ENCODE assay signal across 1 cellular context in genomic region chr19:662962-663681, GRCh38.
A peak's percentile ranks its signal among the peaks of the same experiment; 100 is the strongest.
TF ChIP-seq lines count a peak whose summit lies in the region.

Gene RNF126 (minus strand): TSS chr19:663214. CDS start chr19:663121, 93 bp downstream.

TF ChIP-seq in HepG2, 621 proteins besides CTCF, POLR2A, EP300 and RAD21 (continued from another document and continues in another):
- TF ChIP-seq CSRNP2 (CRISPR knock-in tag; conservative IDR thresholded peaks at IDR 0.05; ENCODE audit: low read depth), result 0 out of 2 replicates have a peak, but pooled peaks have one; percentile 57
- 0 out of 2 replicates have a peak, but pooled peaks have one; percentile 19 for TF ChIP-seq PITX1 (CRISPR knock-in tag; IDR thresholded peaks at IDR 0.05)
- no peak for TF ChIP-seq GTF3A (CRISPR knock-in tag; conservative IDR thresholded peaks at IDR 0.05)
- peak; percentile 56; the same call in 1 of the 2 replicates for TF ChIP-seq ZNF556 (CRISPR knock-in tag; IDR thresholded peaks at IDR 0.05; ENCODE audit: borderline replicate concordance)
- 0 out of 2 replicates have a peak, but pooled peaks have one; percentile 31 for TF ChIP-seq ZMYM3 (CRISPR knock-in tag; IDR thresholded peaks at IDR 0.05)
- no peak for TF ChIP-seq ZNF224 (CRISPR knock-in tag; IDR thresholded peaks at IDR 0.05)
- TF ChIP-seq HDAC6 (IDR thresholded peaks at IDR 0.05; ENCODE audit: low read depth, low read length), result no peak
- TF ChIP-seq ARID4A (CRISPR knock-in tag; IDR thresholded peaks at IDR 0.05; ENCODE audit: borderline replicate concordance), result peak; percentile 53; the same call in 1 of the 2 replicates
- peak; percentile 25; the same call in 1 of the 2 replicates for TF ChIP-seq ZNF335 (CRISPR knock-in tag; IDR thresholded peaks at IDR 0.05)
- TF ChIP-seq SP1 (IDR thresholded peaks at IDR 0.05), result no peak
- peak; percentile 83 for TF ChIP-seq SP1 (CRISPR knock-in tag; IDR thresholded peaks at IDR 0.05)
- no peak for TF ChIP-seq ZNF30 (CRISPR knock-in tag; IDR thresholded peaks at IDR 0.05)
- TF ChIP-seq ZNF674 (CRISPR knock-in tag; IDR thresholded peaks at IDR 0.05; ENCODE audit: low read depth), result 0 out of 2 replicates have a peak, but pooled peaks have one; percentile 32
- TF ChIP-seq PTBP1 (IDR thresholded peaks at IDR 0.05; ENCODE audit: low read depth, low read length, poor library complexity, severe bottlenecking), result peak; percentile 30
- TF ChIP-seq KDM3A (CRISPR knock-in tag; IDR thresholded peaks at IDR 0.05; ENCODE audit: low read depth), result 0 out of 2 replicates have a peak, but pooled peaks have one; percentile 26
- TF ChIP-seq ZNF205 (CRISPR knock-in tag; IDR thresholded peaks at IDR 0.05), result 0 out of 2 replicates have a peak, but pooled peaks have one; percentile 21
- peak; percentile 56; the same call in 1 of the 2 replicates for TF ChIP-seq ZNF83 (CRISPR knock-in tag; IDR thresholded peaks at IDR 0.05; ENCODE audit: borderline replicate concordance)
- TF ChIP-seq TARDBP (CRISPR knock-in tag; IDR thresholded peaks at IDR 0.05), result no peak
- TF ChIP-seq PCBP1 (IDR thresholded peaks at IDR 0.05; ENCODE audit: borderline replicate concordance, low read depth, low read length), result no peak
- no peak for TF ChIP-seq TCF12 (IDR thresholded peaks at IDR 0.05)
- TF ChIP-seq TCF12 (CRISPR knock-in tag; IDR thresholded peaks at IDR 0.05), result no peak
- TF ChIP-seq ZNF207 (IDR thresholded peaks at IDR 0.05; ENCODE audit: borderline replicate concordance), result no peak
- TF ChIP-seq ISX (CRISPR knock-in tag; conservative IDR thresholded peaks at IDR 0.05), result no peak
- peak; percentile 70; the same call in 1 of the 2 replicates for TF ChIP-seq ZBTB33 (CRISPR knock-in tag; IDR thresholded peaks at IDR 0.05)
- no peak for TF ChIP-seq NBN (conservative IDR thresholded peaks at IDR 0.05)
- no peak for TF ChIP-seq ATAD3A (CRISPR knock-in tag; IDR thresholded peaks at IDR 0.05)
- peak; percentile 81 for TF ChIP-seq AGO1 (IDR thresholded peaks at IDR 0.05; ENCODE audit: low read depth, low read length, poor library complexity, severe bottlenecking)
- no peak for TF ChIP-seq ATF4 (CRISPR knock-in tag; IDR thresholded peaks at IDR 0.05)
- TF ChIP-seq BCL3 (CRISPR knock-in tag; IDR thresholded peaks at IDR 0.05), result 0 out of 2 replicates have a peak, but pooled peaks have one; percentile 40
- no peak; the same call in 1 of the 2 replicates for TF ChIP-seq MXD4 (CRISPR knock-in tag; IDR thresholded peaks at IDR 0.05)
- no peak for TF ChIP-seq ZNF251 (CRISPR knock-in tag; IDR thresholded peaks at IDR 0.05)
- TF ChIP-seq ZNF33A (CRISPR knock-in tag; IDR thresholded peaks at IDR 0.05; ENCODE audit: borderline replicate concordance), result no peak
- peak; percentile 47; the same call in 1 of the 2 replicates for TF ChIP-seq SALL2 (CRISPR knock-in tag; IDR thresholded peaks at IDR 0.05)
- TF ChIP-seq ZNF17 (CRISPR knock-in tag; IDR thresholded peaks at IDR 0.05), result no peak
- no peak for TF ChIP-seq SP5 (CRISPR knock-in tag; IDR thresholded peaks at IDR 0.05; ENCODE audit: borderline replicate concordance, low read depth)
- TF ChIP-seq AKAP8 (CRISPR knock-in tag; IDR thresholded peaks at IDR 0.05), result no peak; the same call in 1 of the 2 replicates
- TF ChIP-seq SETDB1 (CRISPR knock-in tag; IDR thresholded peaks at IDR 0.05; ENCODE audit: borderline replicate concordance), result no peak
- peak; percentile 65; the same call in 1 of the 2 replicates for TF ChIP-seq YEATS2 (CRISPR knock-in tag; IDR thresholded peaks at IDR 0.05; ENCODE audit: borderline replicate concordance)
- TF ChIP-seq ZC3H13 (CRISPR knock-in tag; IDR thresholded peaks at IDR 0.05), result peak; percentile 56; the same call in 1 of the 2 replicates
- TF ChIP-seq MAF1 (CRISPR knock-in tag; IDR thresholded peaks at IDR 0.05; ENCODE audit: borderline replicate concordance), result no peak
- TF ChIP-seq FOSL2 (CRISPR knock-in tag; IDR thresholded peaks at IDR 0.05), result no peak
- peak; percentile 84 for TF ChIP-seq GABPB1 (CRISPR knock-in tag; IDR thresholded peaks at IDR 0.05)
- peak; percentile 48; the same call in 1 of the 2 replicates for TF ChIP-seq ZFX (CRISPR knock-in tag; IDR thresholded peaks at IDR 0.05; ENCODE audit: low read depth)
- peak; percentile 63; the same call in 1 of the 2 replicates for TF ChIP-seq THAP9 (CRISPR knock-in tag; IDR thresholded peaks at IDR 0.05; ENCODE audit: borderline replicate concordance)
- TF ChIP-seq CHCHD3 (CRISPR knock-in tag; IDR thresholded peaks at IDR 0.05), result 0 out of 2 replicates have a peak, but pooled peaks have one; percentile 10
- no peak for TF ChIP-seq FOSL1 (CRISPR knock-in tag; IDR thresholded peaks at IDR 0.05; ENCODE audit: borderline replicate concordance)
- no peak for TF ChIP-seq ZSCAN22 (CRISPR knock-in tag; IDR thresholded peaks at IDR 0.05)
- TF ChIP-seq HMGA1 (CRISPR knock-in tag; conservative IDR thresholded peaks at IDR 0.05), result no peak
- TF ChIP-seq HNRNPLL (IDR thresholded peaks at IDR 0.05; ENCODE audit: low read depth, low read length, poor library complexity, severe bottlenecking), result peak; percentile 88
- TF ChIP-seq ZFP90 (CRISPR knock-in tag; IDR thresholded peaks at IDR 0.05; ENCODE audit: borderline replicate concordance), result peak; percentile 65; the same call in 1 of the 2 replicates
- peak; percentile 55 for TF ChIP-seq SALL1 (CRISPR knock-in tag; IDR thresholded peaks at IDR 0.05)
- TF ChIP-seq ZNF777 (CRISPR knock-in tag; IDR thresholded peaks at IDR 0.05), result peak; percentile 17; the same call in 1 of the 2 replicates
- TF ChIP-seq ZKSCAN8 (CRISPR knock-in tag; IDR thresholded peaks at IDR 0.05; ENCODE audit: borderline replicate concordance), result no peak
- TF ChIP-seq ZIK1 (CRISPR knock-in tag; IDR thresholded peaks at IDR 0.05; ENCODE audit: borderline replicate concordance, low read depth), result peak; percentile 18; the same call in 1 of the 2 replicates
- no peak for TF ChIP-seq ZNF256 (CRISPR knock-in tag; conservative IDR thresholded peaks at IDR 0.05)
- TF ChIP-seq FOXO4 (CRISPR knock-in tag; conservative IDR thresholded peaks at IDR 0.05), result no peak
- no peak for TF ChIP-seq ZBTB3 (CRISPR knock-in tag; IDR thresholded peaks at IDR 0.05; ENCODE audit: borderline replicate concordance, low read depth)
- no peak; the same call in 1 of the 2 replicates for TF ChIP-seq ZNF747 (CRISPR knock-in tag; IDR thresholded peaks at IDR 0.05; ENCODE audit: borderline replicate concordance)
- TF ChIP-seq ZFP36L1 (CRISPR knock-in tag; IDR thresholded peaks at IDR 0.05), result no peak
- no peak for TF ChIP-seq MAFF (IDR thresholded peaks at IDR 0.05; ENCODE audit: low read depth, low read length)
